Comparison of ENCODE assay signal across 16 cellular contexts in genomic region chr11:38461751-38462150, GRCh38.
"Had no signal": no experiment of that assay in that cellular context is flagged by ENCODE, and none has a peak within 500 bp of the region (broad histone marks: within the 10 kb centered on the region; RNA-seq: fewer than 3 reads in every experiment).

No MANE protein-coding gene starts in this region.

- ATAC-seq: natural killer cell treated with Interleukin-12 subunit alpha and Interleukin-12 subunit beta and Interleukin-15 and Interleukin-18, amount 100 ng/mL, for 72 hours; T-helper 17 cell had no signal

- H3K9me3 ChIP-seq: breast epithelium, thoracic aorta, upper lobe of left lung had no signal

- H3K27ac ChIP-seq: coronary artery, spleen, thoracic aorta, upper lobe of left lung had no signal

- DNase-seq: activated CD4-positive, alpha-beta memory T cell treated with anti-CD3 and anti-CD28 coated beads for 36 hours; activated CD4-positive, alpha-beta T cell treated with anti-CD3 and anti-CD28 coated beads for 48 hours; activated naive CD4-positive, alpha-beta T cell treated with Interleukin-2 at 50 U/mL for 16 hours; activated naive CD8-positive, alpha-beta T cell treated with anti-CD3 and anti-CD28 coated beads for 36 hours; activated T-cell treated with anti-CD3 and anti-CD28 coated beads, Interleukin-2, amount 50 U/mL, for 48 hours; immature natural killer cell; posterior cingulate gyrus; spleen; stimulated activated CD4-positive, alpha-beta T cell treated with anti-CD3 and anti-CD28 coated beads, Interleukin-4, amount 100 ng/mL, for 24 hours; stimulated activated naive CD4-positive, alpha-beta T cell treated with Interleukin-2 at 50 U/mL for 16 hours; T-helper 17 cell; upper lobe of left lung had no signal

- H3K4me1 ChIP-seq: breast epithelium, spleen had no signal

- H3K4me3 ChIP-seq: breast epithelium, coronary artery, spleen, thoracic aorta, upper lobe of left lung had no signal

- H3K27me3 ChIP-seq: breast epithelium, spleen, upper lobe of left lung had no signal

- H3K36me3 ChIP-seq: breast epithelium, spleen, thoracic aorta, upper lobe of left lung had no signal
